In genomic region chr17:3647251-3647650, GRCh38 we compare ENCODE assay signal across 19 cellular contexts.
"Had no signal": no experiment of that assay in that cellular context is flagged by ENCODE, and none has a peak within 500 bp of the region (broad histone marks: within the 10 kb centered on the region; RNA-seq: fewer than 3 reads in every experiment).

No MANE protein-coding gene starts in this region.

- H3K27ac ChIP-seq: coronary artery, epithelial cell of prostate, heart left ventricle, neutrophil, ovary, WERI-Rb-1 had no signal

- FAIRE-seq: kidney, TTC549, urothelium cell line had no signal

- DNase-seq: activated CD4-positive, alpha-beta T cell treated with anti-CD3 and anti-CD28 coated beads for 1 hour; amniotic stem cell; cerebellar nuclear complex; kidney; natural killer cell; ovary had no signal

- H3K4me3 Mint-ChIP-seq: activated naive CD8-positive, alpha-beta T cell treated with anti-CD3 and anti-CD28 coated beads for 36 hours; activated T-helper 17 cell treated with anti-CD3 and anti-CD28 coated beads, Interleukin-2, amount 50 U/mL, for 72 hours; natural killer cell; stimulated activated naive CD8-positive, alpha-beta T cell treated with anti-CD3 and anti-CD28 coated beads, Interleukin-15, Interleukin-2, amounts not matched to agents 100 ng/mL and 50 ng/mL, for 24 hours had no signal

- H3K27me3 Mint-ChIP-seq: activated naive CD8-positive, alpha-beta T cell treated with anti-CD3 and anti-CD28 coated beads for 36 hours; activated T-helper 17 cell treated with anti-CD3 and anti-CD28 coated beads, Interleukin-2, amount 50 U/mL, for 72 hours; stimulated activated naive CD8-positive, alpha-beta T cell treated with anti-CD3 and anti-CD28 coated beads, Interleukin-15, Interleukin-2, amounts not matched to agents 100 ng/mL and 50 ng/mL, for 24 hours had no signal

- H3K9me3 Mint-ChIP-seq: activated naive CD8-positive, alpha-beta T cell treated with anti-CD3 and anti-CD28 coated beads for 36 hours; activated T-helper 17 cell treated with anti-CD3 and anti-CD28 coated beads, Interleukin-2, amount 50 U/mL, for 72 hours; natural killer cell; stimulated activated naive CD8-positive, alpha-beta T cell treated with anti-CD3 and anti-CD28 coated beads, Interleukin-15, Interleukin-2, amounts not matched to agents 100 ng/mL and 50 ng/mL, for 24 hours had no signal

- H3K27me3 ChIP-seq: breast epithelium, heart left ventricle, neutrophil, ovary, tibial nerve had no signal

- H3K4me1 ChIP-seq: breast epithelium had no signal

- H3K9me3 ChIP-seq: breast epithelium, heart left ventricle, neutrophil, ovary, tibial nerve had no signal

- H3K36me3 ChIP-seq: breast epithelium, ovary had no signal

- H3K27ac Mint-ChIP-seq: activated naive CD8-positive, alpha-beta T cell treated with anti-CD3 and anti-CD28 coated beads for 36 hours; natural killer cell; stimulated activated naive CD8-positive, alpha-beta T cell treated with anti-CD3 and anti-CD28 coated beads, Interleukin-15, Interleukin-2, amounts not matched to agents 100 ng/mL and 50 ng/mL, for 24 hours had no signal

- H3K4me3 ChIP-seq: breast epithelium, coronary artery, heart left ventricle, ovary, skin epidermis, tibial nerve had no signal

- H3K36me3 Mint-ChIP-seq: activated naive CD8-positive, alpha-beta T cell treated with anti-CD3 and anti-CD28 coated beads for 36 hours; natural killer cell had no signal
